ENCODE assay signal across 15 cellular contexts in the genomic region with DNA sequence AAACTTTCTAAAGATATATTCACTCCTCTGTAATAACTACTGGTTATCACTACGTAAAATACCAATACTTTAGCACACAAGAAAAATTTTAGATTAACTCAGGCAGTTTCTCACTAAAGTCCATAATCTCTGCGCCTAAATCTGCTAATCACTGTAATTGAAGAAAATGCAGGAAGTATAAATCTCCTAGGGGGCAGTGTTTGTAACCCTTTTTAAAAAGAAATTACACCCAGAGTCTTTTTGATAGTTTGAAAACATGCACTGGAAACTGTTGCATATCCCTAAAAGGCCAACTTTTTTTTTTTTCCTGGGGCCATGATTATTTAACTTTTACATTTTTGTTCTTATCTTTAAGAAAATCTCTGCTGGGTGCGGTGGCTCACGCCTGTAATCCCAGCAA.
DNase-seq lines count a peak whose midpoint lies in the region; ATAC-seq and TF ChIP-seq lines count a peak whose summit lies in the region.
"Had no signal": no experiment of that assay in that cellular context is flagged by ENCODE, and none has a peak within 500 bp of the region (broad histone marks: within the 10 kb centered on the region; RNA-seq: fewer than 3 reads in every experiment).

No MANE protein-coding gene starts in this region.

- H3K27ac ChIP-seq in left ventricle myocardium inferior (replicated peaks): no peak overlapping the region
- no peak overlapping the region for H3K27ac ChIP-seq in heart left ventricle
- H3K27ac ChIP-seq in OCI-LY3 (ENCODE audit: low read length): no peak overlapping the region
- no peak overlapping the region for H3K27ac ChIP-seq in gastroesophageal sphincter
- H3K27ac ChIP-seq: esophagus squamous epithelium had no signal

- H3K4me1 Mint-ChIP-seq in type B pancreatic cell (ENCODE audit: unreplicated experiment): peaks cover 29% of the 10 kb centered on the region
- H3K4me1 Mint-ChIP-seq: activated naive CD4-positive, alpha-beta T cell treated with anti-CD3 and anti-CD28 coated beads, Interleukin-2, amount 10 ng/mL, durations not matched to agents 7 days and 5 days had no signal

- no peaks in the 10 kb centered on the region for H3K27me3 ChIP-seq in left ventricle myocardium inferior (ENCODE audit: low read depth)
- no peaks in the 10 kb centered on the region for H3K27me3 ChIP-seq in heart left ventricle
- no peaks in the 10 kb centered on the region for H3K27me3 ChIP-seq in OCI-LY3 (ENCODE audit: low read depth, low read length)
- H3K27me3 ChIP-seq in gastroesophageal sphincter: no peaks in the 10 kb centered on the region
- H3K27me3 ChIP-seq: BE2C, esophagus squamous epithelium had no signal

- no peaks in the 10 kb centered on the region for H3K27me3 Mint-ChIP-seq in type B pancreatic cell
- H3K27me3 Mint-ChIP-seq: activated naive CD4-positive, alpha-beta T cell treated with anti-CD3 and anti-CD28 coated beads, Interleukin-2, amount 10 ng/mL, durations not matched to agents 7 days and 5 days had no signal

- H3K9me3 Mint-ChIP-seq in type B pancreatic cell: no peaks in the 10 kb centered on the region
- H3K9me3 Mint-ChIP-seq: activated naive CD4-positive, alpha-beta T cell treated with anti-CD3 and anti-CD28 coated beads, Interleukin-2, amount 10 ng/mL, durations not matched to agents 7 days and 5 days; stimulated activated naive CD8-positive, alpha-beta T cell treated with anti-CD3 and anti-CD28 coated beads, Interleukin-15, Interleukin-2, amounts not matched to agents 100 ng/mL and 50 ng/mL, for 24 hours had no signal

- H4K20me1 ChIP-seq in OCI-LY3 (ENCODE audit: insufficient read depth, low read length): no peaks in the 10 kb centered on the region

- no peak for ATAC-seq in heart left ventricle
- ATAC-seq in gastroesophageal sphincter: no peak

- TF ChIP-seq POLR2A in heart left ventricle (IDR thresholded peaks at IDR 0.05) (no peak), gastroesophageal sphincter (IDR thresholded peaks at IDR 0.05) (no peak)

- TF ChIP-seq CTCF in left ventricle myocardium inferior (IDR thresholded peaks at IDR 0.05; ENCODE audit: borderline replicate concordance): peak; percentile 18
- TF ChIP-seq CTCF in heart left ventricle (IDR thresholded peaks at IDR 0.05): peak in 4 of 12 donors; percentile 12 to 26 (median 21)
- TF ChIP-seq CTCF in OCI-LY3 (IDR thresholded peaks at IDR 0.05; ENCODE audit: low read depth, low read length): peak; percentile 38
- peak; percentile 18 for TF ChIP-seq CTCF in fibroblast of pulmonary artery (IDR thresholded peaks at IDR 0.05; ENCODE audit: low read length, missing control alignments)
- no peak for TF ChIP-seq CTCF in type B pancreatic cell (conservative IDR thresholded peaks at IDR 0.05)
- TF ChIP-seq CTCF in gastroesophageal sphincter (IDR thresholded peaks at IDR 0.05): peak in 1 of 4 experiments; percentile 18

- no peak for DNase-seq in left ventricle myocardium inferior
- DNase-seq in heart left ventricle: no peak
- DNase-seq in fibroblast of pulmonary artery (ENCODE audit: low read depth): peak; percentile 2
- DNase-seq in type B pancreatic cell (ENCODE audit: extremely low spot score, unreplicated experiment): no peak
- DNase-seq in D341Med (ENCODE audit: low spot score): no peak
- DNase-seq in NK-92 (lab: John Stamatoyannopoulos, UW; ENCODE audit: unreplicated experiment): no peak
- DNase-seq: activated naive CD4-positive, alpha-beta T cell treated with anti-CD3 and anti-CD28 coated beads, Interleukin-2, amount 10 ng/mL, durations not matched to agents 7 days and 5 days; BE2C; esophagus squamous epithelium; NCI-H1417 treated with DMSO at 0.1 percent for 48 hours; NCI-H510A; SIG-M5 had no signal

- no peak overlapping the region for H3K4me3 Mint-ChIP-seq in type B pancreatic cell
- H3K4me3 Mint-ChIP-seq: activated naive CD4-positive, alpha-beta T cell treated with anti-CD3 and anti-CD28 coated beads, Interleukin-2, amount 10 ng/mL, durations not matched to agents 7 days and 5 days; stimulated activated naive CD8-positive, alpha-beta T cell treated with anti-CD3 and anti-CD28 coated beads, Interleukin-15, Interleukin-2, amounts not matched to agents 100 ng/mL and 50 ng/mL, for 24 hours had no signal

- intact Hi-C loops in left ventricle myocardium inferior (cut with micrococcal nuclease): no loop called here
- intact Hi-C loops in heart left ventricle (cut with DNase I): loop anchor here in 2 of 10 donors (5.0 to 10.0 kb wide), 2 partner anchors 44 to 86 kb away; no protein-coding TSS in a partner anchor

- H3K9me3 ChIP-seq in left ventricle myocardium inferior (replicated peaks): peaks cover 3% of the 10 kb centered on the region
- peaks cover 0 to 9% (median 0%) of the 10 kb centered on the region in 12 donors for H3K9me3 ChIP-seq in heart left ventricle
- H3K9me3 ChIP-seq in OCI-LY3 (ENCODE audit: insufficient read depth, low read length): no peaks in the 10 kb centered on the region
- H3K9me3 ChIP-seq in gastroesophageal sphincter: no peaks in the 10 kb centered on the region
- H3K9me3 ChIP-seq: BE2C, esophagus squamous epithelium had no signal

- H3K4me1 ChIP-seq in left ventricle myocardium inferior (peaks cover 31% of the 10 kb centered on the region), heart left ventricle (peaks cover 2 to 30% (median 18%) of the 10 kb centered on the region in 12 donors), OCI-LY3 (ENCODE audit: low read length) (peaks cover 4% of the 10 kb centered on the region; the same call in 1 of the 2 replicates), gastroesophageal sphincter (peaks cover 0 to 22% (median 12%) of the 10 kb centered on the region in 3 donors)
- H3K4me1 ChIP-seq: BE2C had no signal

- WGBS in heart left ventricle, 4 donors: 93 to 97% (median 96%) methylated on average over 4 of the region's 4 CpGs
- WGBS in gastroesophageal sphincter (ENCODE audit: low coverage in 1 of 2), 2 donors: 96 to 100% methylated on average over 4 of the region's 4 CpGs

- no peak overlapping the region for H3K4me2 ChIP-seq in OCI-LY3 (ENCODE audit: low read length)

- H2AFZ ChIP-seq in OCI-LY3 (ENCODE audit: low read depth, low read length): no peak overlapping the region

- H3K4me3 ChIP-seq in left ventricle myocardium inferior (no peak overlapping the region), heart left ventricle (no peak overlapping the region), OCI-LY3 (ENCODE audit: low read length) (no peak overlapping the region), fibroblast of pulmonary artery (replicated peaks; ENCODE audit: low read depth, low read length) (no peak overlapping the region), gastroesophageal sphincter (no peak overlapping the region)
- H3K4me3 ChIP-seq: esophagus squamous epithelium had no signal

- H3K79me2 ChIP-seq in OCI-LY3 (ENCODE audit: low read length): no peaks in the 10 kb centered on the region

- H3K36me3 ChIP-seq in left ventricle myocardium inferior (no peaks in the 10 kb centered on the region), heart left ventricle (peaks cover 0 to 8% (median 0%) of the 10 kb centered on the region in 9 donors), OCI-LY3 (replicated peaks; ENCODE audit: low read depth, low read length) (no peaks in the 10 kb centered on the region), gastroesophageal sphincter (no peaks in the 10 kb centered on the region)
- H3K36me3 ChIP-seq: BE2C, esophagus squamous epithelium had no signal

- peaks cover 21% of the 10 kb centered on the region for H3K36me3 Mint-ChIP-seq in type B pancreatic cell
- H3K36me3 Mint-ChIP-seq: activated naive CD4-positive, alpha-beta T cell treated with anti-CD3 and anti-CD28 coated beads, Interleukin-2, amount 10 ng/mL, durations not matched to agents 7 days and 5 days had no signal

- no peak for TF ChIP-seq EP300 in gastroesophageal sphincter (IDR thresholded peaks at IDR 0.05)

- peak overlapping the region; percentile 30 for H3K27ac Mint-ChIP-seq in type B pancreatic cell
- H3K27ac Mint-ChIP-seq: activated naive CD4-positive, alpha-beta T cell treated with anti-CD3 and anti-CD28 coated beads, Interleukin-2, amount 10 ng/mL, durations not matched to agents 7 days and 5 days; stimulated activated naive CD8-positive, alpha-beta T cell treated with anti-CD3 and anti-CD28 coated beads, Interleukin-15, Interleukin-2, amounts not matched to agents 100 ng/mL and 50 ng/mL, for 24 hours had no signal

- no peak overlapping the region for H3K9ac ChIP-seq in OCI-LY3 (ENCODE audit: low read length)
